Comparison of ENCODE assay signal across 1 cellular context in genomic region chr16:86899757-86900156, GRCh38.
A peak's percentile ranks its signal among the peaks of the same experiment; 100 is the strongest.
TF ChIP-seq lines count a peak whose summit lies in the region.

No MANE protein-coding gene starts in this region.

TF ChIP-seq in SK-N-SH, 30 proteins besides CTCF, POLR2A, EP300 and RAD21 (continued from another document):
- TF ChIP-seq, protein P1, sequence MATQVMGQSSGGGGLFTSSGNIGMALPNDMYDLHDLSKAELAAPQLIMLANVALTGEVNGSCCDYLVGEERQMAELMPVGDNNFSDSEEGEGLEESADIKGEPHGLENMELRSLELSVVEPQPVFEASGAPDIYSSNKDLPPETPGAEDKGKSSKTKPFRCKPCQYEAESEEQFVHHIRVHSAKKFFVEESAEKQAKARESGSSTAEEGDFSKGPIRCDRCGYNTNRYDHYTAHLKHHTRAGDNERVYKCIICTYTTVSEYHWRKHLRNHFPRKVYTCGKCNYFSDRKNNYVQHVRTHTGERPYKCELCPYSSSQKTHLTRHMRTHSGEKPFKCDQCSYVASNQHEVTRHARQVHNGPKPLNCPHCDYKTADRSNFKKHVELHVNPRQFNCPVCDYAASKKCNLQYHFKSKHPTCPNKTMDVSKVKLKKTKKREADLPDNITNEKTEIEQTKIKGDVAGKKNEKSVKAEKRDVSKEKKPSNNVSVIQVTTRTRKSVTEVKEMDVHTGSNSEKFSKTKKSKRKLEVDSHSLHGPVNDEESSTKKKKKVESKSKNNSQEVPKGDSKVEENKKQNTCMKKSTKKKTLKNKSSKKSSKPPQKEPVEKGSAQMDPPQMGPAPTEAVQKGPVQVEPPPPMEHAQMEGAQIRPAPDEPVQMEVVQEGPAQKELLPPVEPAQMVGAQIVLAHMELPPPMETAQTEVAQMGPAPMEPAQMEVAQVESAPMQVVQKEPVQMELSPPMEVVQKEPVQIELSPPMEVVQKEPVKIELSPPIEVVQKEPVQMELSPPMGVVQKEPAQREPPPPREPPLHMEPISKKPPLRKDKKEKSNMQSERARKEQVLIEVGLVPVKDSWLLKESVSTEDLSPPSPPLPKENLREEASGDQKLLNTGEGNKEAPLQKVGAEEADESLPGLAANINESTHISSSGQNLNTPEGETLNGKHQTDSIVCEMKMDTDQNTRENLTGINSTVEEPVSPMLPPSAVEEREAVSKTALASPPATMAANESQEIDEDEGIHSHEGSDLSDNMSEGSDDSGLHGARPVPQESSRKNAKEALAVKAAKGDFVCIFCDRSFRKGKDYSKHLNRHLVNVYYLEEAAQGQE (IDR thresholded peaks at IDR 0.05; ENCODE audit: low read depth, low read length), result no peak
- TF ChIP-seq POLR2AphosphoS5 (IDR thresholded peaks at IDR 0.05; ENCODE audit: low read depth, low read length) (peak; percentile 18; the same call in 1 of the 2 replicates), RXRA (IDR thresholded peaks at IDR 0.05; ENCODE audit: borderline replicate concordance, low read depth) (no peak), CHD2 (IDR thresholded peaks at IDR 0.05; ENCODE audit: low read length, partially characterized antibody) (no peak)
TF ChIP-seq in SK-N-SH: peak in this region for 8.
